17 cellular contexts compared by ENCODE assay signal in genomic region chr17:30299000-30299399, GRCh38. TPM values are rescaled to one million over a fixed set of nuclear protein-coding genes. Genes with fewer than 3 reads are reported as not detected.
DNase-seq lines count a peak whose midpoint lies in the region; ATAC-seq and TF ChIP-seq lines count a peak whose summit lies in the region.
"Had no signal": no experiment of that assay in that cellular context is flagged by ENCODE, and none has a peak within 500 bp of the region (broad histone marks: within the 10 kb centered on the region; RNA-seq: fewer than 3 reads in every experiment).

No MANE protein-coding gene starts in this region.

- peaks cover 3% of the 10 kb centered on the region for H3K27me3 Mint-ChIP-seq in GM23338 (ENCODE audit: insufficient read depth, low read depth, poor library complexity)

- H2AFZ ChIP-seq in GM23338 = no peak overlapping the region

- H3K4me3 Mint-ChIP-seq in GM23338 = no peak overlapping the region
- H3K4me3 Mint-ChIP-seq: WTC11 had no signal

- no peak overlapping the region for H3K4me2 ChIP-seq in GM23338

- H3K36me3 ChIP-seq in GM23338 (ENCODE audit: insufficient read depth) = no peaks in the 10 kb centered on the region
- H3K36me3 ChIP-seq: SJSA1 had no signal

- TF ChIP-seq CTCF in AG04449 (IDR thresholded peaks at IDR 0.05; ENCODE audit: insufficient read depth, low read length, missing control alignments) (peak; percentile 24), GM23338 (conservative IDR thresholded peaks at IDR 0.05; ENCODE audit: low read depth in 2 of 2) (peak; percentile 25 to 41), VCaP (conservative IDR thresholded peaks at IDR 0.05) (peak; percentile 79), foreskin keratinocyte (conservative IDR thresholded peaks at IDR 0.05) (peak; percentile 62)

- no peaks in the 10 kb centered on the region for H3F3A ChIP-seq in GM23338 (replicated peaks; ENCODE audit: low read depth)

- TF ChIP-seq POLR2A in GM18505 (IDR thresholded peaks at IDR 0.05; ENCODE audit: borderline replicate concordance, extremely low read depth, insufficient read depth, insufficient read length) = no peak

- no peaks in the 10 kb centered on the region for H3K4me1 Mint-ChIP-seq in GM23338
- H3K4me1 Mint-ChIP-seq: WTC11 had no signal

- H3K36me3 Mint-ChIP-seq in GM23338 (ENCODE audit: low read depth) = no peaks in the 10 kb centered on the region
- H3K36me3 Mint-ChIP-seq: WTC11 had no signal

- H4K20me1 ChIP-seq in GM23338 (replicated peaks; ENCODE audit: insufficient read depth) = no peaks in the 10 kb centered on the region

- no peak for DNase-seq in AG04449 (ENCODE audit: low read depth, low spot score)
- DNase-seq in GM23338 (ENCODE audit: low spot score) = no peak
- no peak for DNase-seq in foreskin keratinocyte
- DNase-seq in HUDEP-2 (lab: John Stamatoyannopoulos, UW; ENCODE audit: unreplicated experiment in 76 of 76) = no peak
- no peak for DNase-seq in H4 (ENCODE audit: low spot score)
- DNase-seq: aorta; C1 segment of cervical spinal cord; NCI-H1105; NCI-H510A treated with DMSO at 0.1 percent for 48 hours; psoas muscle; stimulated activated CD4-positive, alpha-beta T cell treated with anti-CD3 and anti-CD28 coated beads, Interleukin-4, amount 100 ng/mL, for 24 hours; stimulated activated naive CD4-positive, alpha-beta T cell treated with Interleukin-2 at 50 U/mL for 16 hours had no signal

- no peaks in the 10 kb centered on the region for H3K9me2 ChIP-seq in GM23338 (ENCODE audit: insufficient read depth)

- no peak overlapping the region for H3K27ac Mint-ChIP-seq in GM23338
- H3K27ac Mint-ChIP-seq: WTC11 had no signal

- H3K27me3 ChIP-seq in GM23338 (ENCODE audit: insufficient read depth) (no peaks in the 10 kb centered on the region), foreskin keratinocyte (peaks cover 57% of the 10 kb centered on the region)
- H3K27me3 ChIP-seq: SJSA1 had no signal

- H3K27ac ChIP-seq in GM23338 (ENCODE audit: low read depth) (no peak overlapping the region), VCaP (no peak overlapping the region), foreskin keratinocyte (no peak overlapping the region)
- H3K27ac ChIP-seq: psoas muscle, SJSA1 had no signal

- 0 out of 3 replicates have a peak, but pooled peaks cover 4% of the 10 kb centered on the region for H3K9me3 Mint-ChIP-seq in GM23338

- ATAC-seq in GM23338 = no peak
- no peak for ATAC-seq in foreskin keratinocyte
- no peak for ATAC-seq in GM18505 (IDR thresholded peaks at IDR 0.05; ENCODE audit: unreplicated experiment)
- ATAC-seq in GM21423 (IDR thresholded peaks at IDR 0.05; ENCODE audit: unreplicated experiment) = no peak
- ATAC-seq: psoas muscle, WTC11 had no signal

- no peaks in the 10 kb centered on the region for H3K79me2 ChIP-seq in GM23338 (replicated peaks; ENCODE audit: insufficient read depth)

- CTCF ChIA-PET in AG04449 (lab: Yijun Ruan, JAX) = interaction anchor here (1.6 kb wide), 1 partner anchor 9 kb away, joined by 6 read pairs; no protein-coding TSS in a partner anchor

- H3K4me1 ChIP-seq in GM23338 (ENCODE audit: insufficient read depth) = no peaks in the 10 kb centered on the region
- H3K4me1 ChIP-seq in foreskin keratinocyte = no peaks in the 10 kb centered on the region
- H3K4me1 ChIP-seq: psoas muscle had no signal

- POLR2A ChIA-PET in AG04449 (lab: Yijun Ruan, JAX) = no interaction called here

- no peak overlapping the region for H3K4me3 ChIP-seq in AG04449 (ENCODE audit: low read depth, low read length)
- H3K4me3 ChIP-seq in GM23338 = no peak overlapping the region
- H3K4me3 ChIP-seq: psoas muscle, SJSA1 had no signal

TF ChIP-seq in GM23338, 12 proteins besides CTCF, POLR2A, EP300 and RAD21:
- no peak for TF ChIP-seq JUNB (IDR thresholded peaks at IDR 0.05; ENCODE audit: unreplicated experiment)

RNA-seq across cellular contexts. Expression of gene BLMH, which starts 7.3 kb away (rescaled TPM):
- total RNA-seq in GM23338 (2014; rRNA removed; shearing (Covaris generic)) = 58.7 and 63.1 TPM in 2 replicates
- polyA plus RNA-seq in GM23338 (2016; fragmentation: Nextera tagmentation; extraction: Ambion mirVana) (32.1 and 36.4 TPM in 2 replicates), foreskin keratinocyte (12.4 and 19.5 TPM in 2 replicates)
- total RNA-seq in foreskin keratinocyte = 16.5 and 24.2 TPM in 2 replicates
- total RNA-seq in H4 (2014; rRNA removed; shearing (Covaris generic)) = 32.9 and 48.8 TPM in 2 replicates

RNA-seq across cellular contexts. Expression of gene TMIGD1, which starts 34.9 kb away (rescaled TPM):
- total RNA-seq in GM23338 (2014; rRNA removed; shearing (Covaris generic)) = not detected in 2 replicates
- polyA plus RNA-seq in GM23338 (2016; fragmentation: Nextera tagmentation; extraction: Ambion mirVana) (not detected in 2 replicates), foreskin keratinocyte (not detected in 2 replicates)
- not detected in 2 replicates for total RNA-seq in foreskin keratinocyte
- not detected in 2 replicates for total RNA-seq in H4 (2014; rRNA removed; shearing (Covaris generic))
- total RNA-seq: aorta, psoas muscle, SJSA1, WTC11 had no signal
- polyA plus RNA-seq: psoas muscle had no signal

Comparison
In these comparisons a context has a peak if more than half of its experiments do, and no peak if none do; other contexts are left out.
1. CTCF ChIP-seq: peak in every context shown above with its lines; median percentile 79 in VCaP; 62 in foreskin keratinocyte; 33 in GM23338; 24 in AG04449.